Comparison of ENCODE assay signal across 14 cellular contexts in genomic region chr3:127458698-127459097, GRCh38.
DNase-seq lines count a peak whose midpoint lies in the region; ATAC-seq, FAIRE-seq and TF ChIP-seq lines count a peak whose summit lies in the region.
"Had no signal": no experiment of that assay in that cellular context is flagged by ENCODE, and none has a peak within 500 bp of the region (broad histone marks: within the 10 kb centered on the region; RNA-seq: fewer than 3 reads in every experiment).

No MANE protein-coding gene starts in this region.

- no peak for ATAC-seq in HepG2
- ATAC-seq in HG02884 (IDR thresholded peaks at IDR 0.05; ENCODE audit: unreplicated experiment) = no peak
- no peak for ATAC-seq in sciatic nerve
- ATAC-seq: left lung had no signal

- H3K27ac ChIP-seq in HepG2 (ENCODE audit: extremely low read length, insufficient read depth, low read length) (no peak overlapping the region), tibial artery (no peak overlapping the region)
- H3K27ac ChIP-seq: left lung, skin epidermis had no signal

- no peaks in the 10 kb centered on the region for H3K36me3 Mint-ChIP-seq in Calu3 (ENCODE audit: insufficient read depth, unreplicated experiment)
- no peaks in the 10 kb centered on the region for H3K36me3 Mint-ChIP-seq in activated CD4-positive, alpha-beta T cell treated with anti-CD3 and anti-CD28 coated beads, Interleukin-2, amount 10 ng/mL, durations not matched to agents 7 days and 5 days (ENCODE audit: low read depth)

- H3K36me3 ChIP-seq in H7 (replicated peaks; ENCODE audit: control insufficient read depth, insufficient read depth, low read length) (no peaks in the 10 kb centered on the region), HepG2 (replicated peaks in 1 of 2; ENCODE audit: control insufficient read depth in 1 of 2, insufficient read depth in 2 of 2, low read length in 2 of 2) (no peaks in the 10 kb centered on the region), tibial artery (no peaks in the 10 kb centered on the region)
- H3K36me3 ChIP-seq: left lung had no signal

- no peak overlapping the region for H3K27ac Mint-ChIP-seq in Calu3 (ENCODE audit: unreplicated experiment)
- H3K27ac Mint-ChIP-seq in activated CD4-positive, alpha-beta T cell treated with anti-CD3 and anti-CD28 coated beads, Interleukin-2, amount 10 ng/mL, durations not matched to agents 7 days and 5 days = no peak overlapping the region

- POLR2A ChIA-PET in activated CD4-positive, alpha-beta T cell treated with anti-CD3 and anti-CD28 coated beads, Interleukin-2, amount 10 ng/mL, durations not matched to agents 7 days and 5 days (lab: Charles Lee) = no interaction called here
- POLR2A ChIA-PET in HepG2 (lab: Yijun Ruan, JAX) = no interaction called here

- H3K4me3 Mint-ChIP-seq in Calu3 (ENCODE audit: low read depth, unreplicated experiment) = no peak overlapping the region
- no peak overlapping the region for H3K4me3 Mint-ChIP-seq in activated CD4-positive, alpha-beta T cell treated with anti-CD3 and anti-CD28 coated beads, Interleukin-2, amount 10 ng/mL, durations not matched to agents 7 days and 5 days

- TF ChIP-seq POLR2A in HepG2 (IDR thresholded peaks at IDR 0.05; ENCODE audit: insufficient read depth in 1 of 2, low read depth in 2 of 2, low read length in 2 of 2) = no peak

- H3K9me3 ChIP-seq in HepG2 (ENCODE audit: low read length) (no peaks in the 10 kb centered on the region), tibial artery (no peaks in the 10 kb centered on the region)
- H3K9me3 ChIP-seq: left lung had no signal

- DNase-seq in Calu3 (peak; percentile 32), H7 (peak; percentile 95), HepG2 (ENCODE audit: low spot score) (no peak), tibial artery (no peak), sciatic nerve (ENCODE audit: low spot score) (no peak)
- DNase-seq in activated CD4-positive, alpha-beta T cell treated with anti-CD3 and anti-CD28 coated beads, Interleukin-2, amount 10 ng/mL, durations not matched to agents 7 days and 5 days = peak; percentile 42
- DNase-seq in activated CD4-positive, CD25-positive, alpha-beta regulatory T cell treated with anti-CD3 and anti-CD28 coated beads, Interleukin-2, amount 50 U/mL, for 72 hours = no peak
- DNase-seq: activated naive CD4-positive, alpha-beta T cell; GDM1; left lung; NCI-H2081 had no signal

- BruUV-seq in Calu3 (replicated peaks; lab: Mats Ljungman, UMichigan) (no TSS peak), HepG2 (replicated peaks; lab: Mats Ljungman, UMichigan) (no TSS peak)

- 0 out of 2 replicates have a peak, but pooled peaks cover 2% of the 10 kb centered on the region for H4K20me1 ChIP-seq in HepG2 (ENCODE audit: insufficient read depth, low read length)

- H3K27me3 Mint-ChIP-seq in Calu3 (ENCODE audit: unreplicated experiment) = peaks cover 80% of the 10 kb centered on the region
- peaks cover 44% of the 10 kb centered on the region for H3K27me3 Mint-ChIP-seq in activated CD4-positive, alpha-beta T cell treated with anti-CD3 and anti-CD28 coated beads, Interleukin-2, amount 10 ng/mL, durations not matched to agents 7 days and 5 days

- TF ChIP-seq EP300 in HepG2 (IDR thresholded peaks at IDR 0.05; ENCODE audit: low read depth in 2 of 2, low read length in 2 of 2) (no peak), HepG2 (CRISPR knock-in tag; IDR thresholded peaks at IDR 0.05; ENCODE audit: borderline replicate concordance) (no peak)

- H3K27me3 ChIP-seq in H7 (ENCODE audit: control insufficient read depth, insufficient read depth, low read length) = peaks cover 42% of the 10 kb centered on the region
- H3K27me3 ChIP-seq in HepG2 (ENCODE audit: control insufficient read depth in 1 of 2, insufficient read depth in 2 of 2, low read length in 2 of 2) = peaks cover 2 to 55% of the 10 kb centered on the region in 2 experiments; a peak in 4 of 5 replicates
- peaks cover 4 to 54% of the 10 kb centered on the region in 2 donors for H3K27me3 ChIP-seq in tibial artery

- H3K79me2 ChIP-seq in HepG2 (ENCODE audit: insufficient read depth, low read length) = no peaks in the 10 kb centered on the region

- FAIRE-seq in HepG2 (lab: Jason Lieb, UNC) = no peak
- FAIRE-seq: endometrium had no signal

- H3K4me1 Mint-ChIP-seq in Calu3 (ENCODE audit: low read depth, unreplicated experiment) = peaks cover 21% of the 10 kb centered on the region
- H3K4me1 Mint-ChIP-seq in activated CD4-positive, alpha-beta T cell treated with anti-CD3 and anti-CD28 coated beads, Interleukin-2, amount 10 ng/mL, durations not matched to agents 7 days and 5 days = peaks cover 3% of the 10 kb centered on the region

- H3K4me2 ChIP-seq in HepG2 (ENCODE audit: low read depth, low read length) = no peak overlapping the region

- TF ChIP-seq RAD21 in HepG2 (CRISPR knock-in tag; IDR thresholded peaks at IDR 0.05) = no peak

- CTCF ChIA-PET in Calu3 (lab: Charles Lee) (no interaction called here), HepG2 (lab: Yijun Ruan, JAX; ENCODE audit: low intra/inter-chr PET ratio, low total read pairs) (no interaction called here)
- CTCF ChIA-PET in activated CD4-positive, alpha-beta T cell treated with anti-CD3 and anti-CD28 coated beads, Interleukin-2, amount 10 ng/mL, durations not matched to agents 7 days and 5 days (lab: Charles Lee) = no interaction called here

- no peak overlapping the region for H3K9ac ChIP-seq in HepG2 (ENCODE audit: insufficient read depth, low read depth, low read length)

- H2AFZ ChIP-seq in HepG2 (ENCODE audit: low read length) = no peak overlapping the region

- TF ChIP-seq CTCF in Calu3 (IDR thresholded peaks at IDR 0.05; ENCODE audit: unreplicated experiment) (no peak), HepG2 (CRISPR knock-in tag; IDR thresholded peaks at IDR 0.05) (no peak), tibial artery (IDR thresholded peaks at IDR 0.05) (no peak)

- 44% methylated on average over 3 of the region's 11 CpGs for WGBS in HepG2 (ENCODE audit: low lambda C conversion rate)

- H3K9me3 Mint-ChIP-seq in Calu3 (ENCODE audit: low read depth, unreplicated experiment) = no peaks in the 10 kb centered on the region
- no peaks in the 10 kb centered on the region for H3K9me3 Mint-ChIP-seq in activated CD4-positive, alpha-beta T cell treated with anti-CD3 and anti-CD28 coated beads, Interleukin-2, amount 10 ng/mL, durations not matched to agents 7 days and 5 days

- no peak overlapping the region for H3K4me3 ChIP-seq in H7 (ENCODE audit: insufficient read depth, low read depth, low read length)
- no peak overlapping the region for H3K4me3 ChIP-seq in HepG2 (replicated peaks in 1 of 3; ENCODE audit: insufficient read depth in 1 of 3, low read depth in 2 of 3, low read length in 3 of 3)
- H3K4me3 ChIP-seq in tibial artery = no peak overlapping the region
- H3K4me3 ChIP-seq: left lung, skin epidermis had no signal

- H3K4me1 ChIP-seq in HepG2 (ENCODE audit: insufficient read depth, low read length) (no peaks in the 10 kb centered on the region), tibial artery (peaks cover 0 to 24% (median 23%) of the 10 kb centered on the region in 4 donors)

- intact Hi-C loops in Calu3 (cut with micrococcal nuclease; ENCODE audit: unreplicated experiment) (loop anchor here (5.0 to 10.0 kb wide), 3 partner anchors 84 to 934 kb away; partner anchors contain the start of genes CHST13 and PLXNA1), HepG2 (cut with micrococcal nuclease; ENCODE audit: unreplicated experiment) (loop anchor here (5.0 kb wide), 2 partner anchors 416 to 781 kb away; no protein-coding TSS in a partner anchor), tibial artery (cut with DNase I; ENCODE audit: low total_unique reads) (loop anchor here (5.0 to 10.0 kb wide), 3 partner anchors 704 to 934 kb away; partner anchors contain the start of gene CHST13), sciatic nerve (cut with DNase I) (loop anchor here (5.0 kb wide), 1 partner anchor 936 kb away; the partner anchor contains the start of gene CHST13)

- in situ Hi-C loops in HepG2 (cut with HindIII; ENCODE audit: extremely low pct_ligation_motif_present, low pct_unique_long_range_greater_than_20kb) = loop anchor here (5.0 to 10.0 kb wide), 3 partner anchors 204 to 781 kb away; no protein-coding TSS in a partner anchor

TF ChIP-seq in HepG2, 621 proteins besides CTCF, POLR2A, EP300 and RAD21 (continues in another document):
- TF ChIP-seq EED (CRISPR knock-in tag; IDR thresholded peaks at IDR 0.05) (no peak), SMC3 (IDR thresholded peaks at IDR 0.05; ENCODE audit: low read length) (no peak), SMAD3 (CRISPR knock-in tag; IDR thresholded peaks at IDR 0.05) (no peak), ZFP37 (CRISPR knock-in tag; IDR thresholded peaks at IDR 0.05; ENCODE audit: borderline replicate concordance) (peak; percentile 38; the same call in 1 of the 2 replicates), SALL1 (CRISPR knock-in tag; IDR thresholded peaks at IDR 0.05) (peak; percentile 49; the same call in 1 of the 2 replicates), ZNF781 (CRISPR knock-in tag; IDR thresholded peaks at IDR 0.05; ENCODE audit: borderline replicate concordance, not compliant biosample characterization) (peak; percentile 47), MIER2 (CRISPR knock-in tag; IDR thresholded peaks at IDR 0.05) (peak; percentile 94), TEAD3 (CRISPR knock-in tag; optimal IDR thresholded peaks at IDR 0.05; ENCODE audit: borderline replicate concordance) (no peak), PHF21A (CRISPR knock-in tag; IDR thresholded peaks at IDR 0.05) (no peak), ELF3 (CRISPR knock-in tag; IDR thresholded peaks at IDR 0.05) (0 out of 2 replicates have a peak, but pooled peaks have one; percentile 13), ZC3H4 (CRISPR knock-in tag; IDR thresholded peaks at IDR 0.05; ENCODE audit: borderline replicate concordance) (no peak), MBD4 (IDR thresholded peaks at IDR 0.05; ENCODE audit: borderline replicate concordance, low read length) (no peak), PATZ1 (CRISPR knock-in tag; IDR thresholded peaks at IDR 0.05) (no peak)

Comparison
In these comparisons a context has a peak if more than half of its experiments do, and no peak if none do; other contexts are left out.
1. DNase-seq: peak in Calu3 (single experiment), H7 (single experiment) and activated CD4-positive, alpha-beta T cell treated with anti-CD3 and anti-CD28 coated beads, Interleukin-2, amount 10 ng/mL, durations not matched to agents 7 days and 5 days (single experiment); none in HepG2 (single experiment), tibial artery (0 of 2), activated CD4-positive, CD25-positive, alpha-beta regulatory T cell treated with anti-CD3 and anti-CD28 coated beads, Interleukin-2, amount 50 U/mL, for 72 hours (single experiment) and sciatic nerve (single experiment).